1 cellular context compared by ENCODE assay signal in genomic region chr2:200811336-200812121, GRCh38.
TF ChIP-seq lines count a peak whose summit lies in the region.

BZW1 (plus strand) TSS chr2:200811910; CDS start chr2:200813218, 1,308 bp downstream.

TF ChIP-seq in K562, 482 proteins besides CTCF, POLR2A, EP300 and RAD21 (continued from another document):
- TF ChIP-seq RBM25 (IDR thresholded peaks at IDR 0.05; ENCODE audit: low read depth, low read length, severe bottlenecking) = peak; percentile 45
- no peak for TF ChIP-seq PTTG1 (tag; IDR thresholded peaks at IDR 0.05; ENCODE audit: low read depth)
- peak; percentile 75 for TF ChIP-seq BHLHE40 (IDR thresholded peaks at IDR 0.05; ENCODE audit: low read length)
- TF ChIP-seq SREBF1 (IDR thresholded peaks at IDR 0.05; ENCODE audit: borderline replicate concordance, low read depth, low read length) = peak; percentile 68; the same call in 1 of the 2 replicates
- peak; percentile 76 for TF ChIP-seq POLR2B (IDR thresholded peaks at IDR 0.05; ENCODE audit: low read depth, partially characterized antibody)
- TF ChIP-seq RBFOX2 (IDR thresholded peaks at IDR 0.05; ENCODE audit: low read depth, low read length) = peak; percentile 98
- TF ChIP-seq ATF4 (CRISPR knock-in tag; IDR thresholded peaks at IDR 0.05) = 0 out of 2 replicates have a peak, but pooled peaks have one; percentile 18
- TF ChIP-seq SIX5 (IDR thresholded peaks at IDR 0.05; ENCODE audit: borderline replicate concordance in 1 of 2, insufficient read depth in 1 of 2, low read depth in 1 of 2, low read length in 2 of 2) = peak in 1 of 2 experiments; percentile 32; a peak in 2 of 4 replicates
